Comparison of ENCODE assay signal across 8 cellular contexts in genomic region chr11:109853156-109853776, GRCh38.
A peak's percentile ranks its signal among the peaks of the same experiment; 100 is the strongest.
DNase-seq lines count a peak whose midpoint lies in the region; ATAC-seq and TF ChIP-seq lines count a peak whose summit lies in the region.

No MANE protein-coding gene starts in this region.

- H3K4me1 ChIP-seq in cardiac muscle cell (ENCODE audit: low read depth) = peaks cover 8% of the 10 kb centered on the region

- peak; percentile 78 for TF ChIP-seq CTCF in cardiac muscle cell (IDR thresholded peaks at IDR 0.05; ENCODE audit: low read depth, low read length)
- TF ChIP-seq CTCF in astrocyte of the spinal cord (IDR thresholded peaks at IDR 0.05; ENCODE audit: low read depth, low read length) = peak; percentile 68

- POLR2A ChIA-PET in activated CD4-positive, alpha-beta T cell treated with anti-CD3 and anti-CD28 coated beads for 36 hours (lab: Charles Lee) = no interaction called here

- no peaks in the 10 kb centered on the region for H3K9me3 ChIP-seq in cardiac muscle cell (ENCODE audit: low read depth)

- no peaks in the 10 kb centered on the region for H3K4me1 Mint-ChIP-seq in activated CD4-positive, alpha-beta T cell treated with anti-CD3 and anti-CD28 coated beads for 36 hours

- no peak overlapping the region for H3K27ac Mint-ChIP-seq in activated CD4-positive, alpha-beta T cell treated with anti-CD3 and anti-CD28 coated beads for 36 hours

- intact Hi-C loops in left ventricle myocardium superior (cut with micrococcal nuclease) = no loop called here
- intact Hi-C loops in activated CD4-positive, alpha-beta T cell treated with anti-CD3 and anti-CD28 coated beads for 36 hours (cut with DNase I, micrococcal nuclease) = loop anchor here in 1 of 2 experiments (1.0 kb wide), 1 partner anchor 86 kb away; no protein-coding TSS in a partner anchor

- H3K4me3 ChIP-seq in cardiac muscle cell (no peak overlapping the region), astrocyte of the spinal cord (ENCODE audit: low read depth, low read length) (no peak overlapping the region)

- DNase-seq in cardiac muscle cell (ENCODE audit: low read depth in 1 of 2, low spot score in 1 of 2) (peak; percentile 60 to 90), left ventricle myocardium superior (no peak), NCI-H1105 (lab: John Stamatoyannopoulos, UW) (peak; percentile 16), astrocyte of the spinal cord (ENCODE audit: low read depth, low spot score) (peak; percentile 88), myocyte (ENCODE audit: low read depth) (peak; percentile 76)
- DNase-seq in activated CD4-positive, alpha-beta T cell treated with anti-CD3 and anti-CD28 coated beads for 36 hours = no peak

- no peak for ATAC-seq in left ventricle myocardium superior
- peak; percentile 73 for ATAC-seq in HG02588 (IDR thresholded peaks at IDR 0.05; ENCODE audit: unreplicated experiment)
- no peak for ATAC-seq in GM19023 (IDR thresholded peaks at IDR 0.05; ENCODE audit: unreplicated experiment)
- ATAC-seq in activated CD4-positive, alpha-beta T cell treated with anti-CD3 and anti-CD28 coated beads for 36 hours = no peak

- H3K4me3 Mint-ChIP-seq in activated CD4-positive, alpha-beta T cell treated with anti-CD3 and anti-CD28 coated beads for 36 hours = no peak overlapping the region

- H3K27ac ChIP-seq in cardiac muscle cell = no peak overlapping the region

- no peaks in the 10 kb centered on the region for H3K36me3 Mint-ChIP-seq in activated CD4-positive, alpha-beta T cell treated with anti-CD3 and anti-CD28 coated beads for 36 hours (ENCODE audit: low read depth)

- no peaks in the 10 kb centered on the region for H3K27me3 ChIP-seq in cardiac muscle cell

- CTCF ChIA-PET in activated CD4-positive, alpha-beta T cell treated with anti-CD3 and anti-CD28 coated beads for 36 hours (lab: Charles Lee) = interaction anchor here (0.7 to 1.4 kb wide), 4 partner anchors 22 to 91 kb away, joined by 3 to 7 read pairs (median 4); no protein-coding TSS in a partner anchor

- H3K27me3 Mint-ChIP-seq in activated CD4-positive, alpha-beta T cell treated with anti-CD3 and anti-CD28 coated beads for 36 hours = no peaks in the 10 kb centered on the region

- no peaks in the 10 kb centered on the region for H3K9me3 Mint-ChIP-seq in activated CD4-positive, alpha-beta T cell treated with anti-CD3 and anti-CD28 coated beads for 36 hours (ENCODE audit: low read depth)

- H3K36me3 ChIP-seq in cardiac muscle cell = no peaks in the 10 kb centered on the region

- in situ Hi-C loops in astrocyte of the spinal cord (cut with HindIII; ENCODE audit: low sequenced_read_pairs) = no loop called here

Comparison
In these comparisons a context has a peak if more than half of its experiments do, and no peak if none do; other contexts are left out.
1. DNase-seq: peak in cardiac muscle cell (2 of 2), NCI-H1105 (single experiment), astrocyte of the spinal cord (single experiment) and myocyte (single experiment); none in left ventricle myocardium superior (single experiment) and activated CD4-positive, alpha-beta T cell treated with anti-CD3 and anti-CD28 coated beads for 36 hours (single experiment).